ENCODE assay signal across 21 cellular contexts in the genomic region with DNA sequence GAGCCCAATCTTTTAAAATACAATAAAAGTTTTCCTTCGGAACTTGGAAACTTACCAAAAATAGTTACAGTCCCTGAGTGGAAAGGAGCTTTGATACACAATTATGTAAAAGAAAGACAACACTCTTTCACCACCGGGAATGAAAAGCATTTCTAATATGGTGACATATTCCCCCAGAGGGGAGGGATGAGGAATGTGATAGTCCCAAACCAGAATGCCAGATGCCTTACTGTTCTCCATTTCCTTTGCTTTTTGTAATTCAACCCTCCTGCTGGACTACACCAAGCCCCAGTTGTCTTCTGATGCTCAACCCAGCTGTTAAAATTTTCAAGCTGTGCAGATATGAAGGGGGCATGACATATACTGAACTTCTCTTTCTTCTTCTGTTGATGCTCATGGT. TPM values are rescaled to one million over a fixed set of nuclear protein-coding genes. Genes with fewer than 3 reads are reported as not detected.
DNase-seq lines count a peak whose midpoint lies in the region; ATAC-seq and TF ChIP-seq lines count a peak whose summit lies in the region.
"Had no signal": no experiment of that assay in that cellular context is flagged by ENCODE, and none has a peak within 500 bp of the region (broad histone marks: within the 10 kb centered on the region; RNA-seq: fewer than 3 reads in every experiment).

No MANE protein-coding gene starts in this region.

- H3K27me3 Mint-ChIP-seq in MCF 10A (ENCODE audit: insufficient read depth, unreplicated experiment) (no peaks in the 10 kb centered on the region), glutamatergic neuron (ENCODE audit: unreplicated experiment) (peaks cover 5% of the 10 kb centered on the region)
- H3K27me3 Mint-ChIP-seq: activated naive CD8-positive, alpha-beta T cell; central memory CD8-positive, alpha-beta T cell; stimulated activated memory B cell treated with anti-CD40 and anti-IgM and Interleukin-4, amounts not matched to agents 10 μg/mL and 1 μg/mL and 100 μg/mL, for 72 hours; T-helper 17 cell had no signal

- no peak for TF ChIP-seq CTCF in MCF 10A (IDR thresholded peaks at IDR 0.05; ENCODE audit: unreplicated experiment)
- TF ChIP-seq CTCF in mammary epithelial cell (conservative IDR thresholded peaks at IDR 0.05 in 1 of 2, IDR thresholded peaks at IDR 0.05 in 1 of 2; ENCODE audit: extremely low read depth in 1 of 2, insufficient read depth in 1 of 2, low read depth in 1 of 2, low read length in 2 of 2) = no peak
- TF ChIP-seq CTCF in SK-N-SH (IDR thresholded peaks at IDR 0.05) = no peak
- no peak for TF ChIP-seq CTCF in glutamatergic neuron (IDR thresholded peaks at IDR 0.05; ENCODE audit: partially characterized antibody, unreplicated experiment)

- no peak overlapping the region for H3K9ac ChIP-seq in mammary epithelial cell (ENCODE audit: insufficient read depth, low read length)
- H3K9ac ChIP-seq in SK-N-SH = no peak overlapping the region

- H3K4me3 Mint-ChIP-seq in MCF 10A (ENCODE audit: unreplicated experiment) (no peak overlapping the region), glutamatergic neuron (ENCODE audit: unreplicated experiment) (peak overlapping the region; percentile 26)
- H3K4me3 Mint-ChIP-seq: activated naive CD8-positive, alpha-beta T cell; central memory CD8-positive, alpha-beta T cell; H9; natural killer cell; stimulated activated memory B cell treated with anti-CD40 and anti-IgM and Interleukin-4, amounts not matched to agents 10 μg/mL and 1 μg/mL and 100 μg/mL, for 72 hours; T-helper 17 cell had no signal

- no peaks in the 10 kb centered on the region for H3F3A ChIP-seq in SK-N-SH (replicated peaks; ENCODE audit: insufficient read depth)

- CTCF ChIA-PET in MCF 10A (lab: Yijun Ruan, JAX) = interaction anchor here (0.6 kb wide), 1 partner anchor 410 kb away, joined by 6 read pairs; no protein-coding TSS in a partner anchor
- CTCF ChIA-PET in mammary epithelial cell (lab: Charles Lee; ENCODE audit: low non-redundant PET) = no interaction called here
- CTCF ChIA-PET in SK-N-SH (lab: Yijun Ruan, JAX) = no interaction called here

- no peak overlapping the region for H3K4me2 ChIP-seq in mammary epithelial cell (ENCODE audit: insufficient read depth, low read depth, low read length)
- H3K4me2 ChIP-seq in SK-N-SH = no peak overlapping the region
- H3K4me2 ChIP-seq: hepatocyte had no signal

- intact Hi-C loops in MCF 10A (cut with micrococcal nuclease) (no loop called here), mammary epithelial cell (cut with micrococcal nuclease) (no loop called here)

- H3K4me1 Mint-ChIP-seq in MCF 10A (ENCODE audit: insufficient read depth, unreplicated experiment) (peaks cover 13% of the 10 kb centered on the region), glutamatergic neuron (ENCODE audit: low read depth, unreplicated experiment) (peaks cover 20% of the 10 kb centered on the region)

- no peaks in the 10 kb centered on the region for H3K9me2 ChIP-seq in SK-N-SH

- BruUV-seq in MCF 10A (replicated peaks; lab: Mats Ljungman, UMichigan) = no TSS peak
- BruUV-seq in mammary epithelial cell (replicated peaks; lab: Mats Ljungman, UMichigan) = no TSS peak

- in situ Hi-C loops in mammary epithelial cell (cut with MboI; ENCODE audit: low sequenced_read_pairs in 2 of 2) = no loop called here

- H3K36me3 ChIP-seq in mammary epithelial cell (ENCODE audit: insufficient read depth, low read length) = no peaks in the 10 kb centered on the region
- H3K36me3 ChIP-seq in SK-N-SH (replicated peaks in 1 of 2; ENCODE audit: control insufficient read depth in 1 of 2, insufficient read depth in 2 of 2, low read length in 1 of 2) = peaks cover 0 to 4% of the 10 kb centered on the region in 2 experiments

- H2AFZ ChIP-seq in mammary epithelial cell (ENCODE audit: low read depth, low read length) (no peak overlapping the region), SK-N-SH (ENCODE audit: low read depth) (no peak overlapping the region)
- H2AFZ ChIP-seq: hepatocyte had no signal

- no peak for DNase-seq in MCF 10A (ENCODE audit: unreplicated experiment)
- no peak for DNase-seq in mammary epithelial cell
- DNase-seq in SK-N-SH = no peak
- DNase-seq in glutamatergic neuron = no peak
- no peak for DNase-seq in DMS53 (lab: John Stamatoyannopoulos, UW)
- no peak for DNase-seq in HPDE6-E6E7 (ENCODE audit: extremely low spot score)
- no peak for DNase-seq in middle frontal gyrus (ENCODE audit: extremely low spot score, low spot score)
- DNase-seq: activated CD4-positive, CD25-positive, alpha-beta regulatory T cell treated with anti-CD3 and anti-CD28 coated beads, Interleukin-2, amount 50 U/mL, for 72 hours; H9; natural killer cell; NCI-H2029; NCI-H774; retina; stimulated activated CD4-positive, alpha-beta T cell treated with anti-CD3 and anti-CD28 coated beads, Interleukin-4, amount 100 ng/mL, for 24 hours; T-helper 17 cell had no signal

- dilution Hi-C loops in mammary epithelial cell (cut with HindIII; ENCODE audit: low sequenced_read_pairs) = no loop called here

- H3K4me1 ChIP-seq in mammary epithelial cell (ENCODE audit: insufficient read depth, low read length) (peaks cover 5% of the 10 kb centered on the region), SK-N-SH (ENCODE audit: control insufficient read depth in 1 of 2, insufficient read depth in 2 of 2, low read depth in 1 of 2, low read length in 1 of 2) (peaks cover 4 to 5% of the 10 kb centered on the region in 2 experiments; a peak in 2 of 4 replicates)

- H3K27me3 ChIP-seq in mammary epithelial cell (ENCODE audit: insufficient read depth, low read length) (no peaks in the 10 kb centered on the region), SK-N-SH (ENCODE audit: insufficient read depth) (no peaks in the 10 kb centered on the region)
- H3K27me3 ChIP-seq: hepatocyte had no signal

- H3K9me3 ChIP-seq in mammary epithelial cell (replicated peaks; ENCODE audit: insufficient read depth, low read length) (no peaks in the 10 kb centered on the region), SK-N-SH (no peaks in the 10 kb centered on the region)

- TF ChIP-seq RAD21 in SK-N-SH (IDR thresholded peaks at IDR 0.05; ENCODE audit: low read length) = no peak

- no peak overlapping the region for H3K27ac ChIP-seq in mammary epithelial cell (ENCODE audit: insufficient read depth, low read depth, low read length)
- H3K27ac ChIP-seq in SK-N-SH (ENCODE audit: low read depth in 2 of 2, low read length in 1 of 2) = no peak overlapping the region
- H3K27ac ChIP-seq: hepatocyte had no signal

- ATAC-seq in GM19023 (IDR thresholded peaks at IDR 0.05; ENCODE audit: unreplicated experiment) = no peak
- ATAC-seq: left lobe of liver; natural killer cell; stimulated activated memory B cell treated with anti-CD40 and anti-IgM and Interleukin-4, amounts not matched to agents 10 μg/mL and 1 μg/mL and 100 μg/mL, for 72 hours; T-helper 17 cell had no signal

- TF ChIP-seq EP300 in SK-N-SH (IDR thresholded peaks at IDR 0.05; ENCODE audit: borderline replicate concordance in 1 of 2, low read depth in 1 of 2, low read length in 1 of 2) = no peak

- H4K20me1 ChIP-seq in mammary epithelial cell (ENCODE audit: insufficient read depth, low read length) (no peaks in the 10 kb centered on the region), SK-N-SH (ENCODE audit: insufficient read depth) (no peaks in the 10 kb centered on the region)

- no peaks in the 10 kb centered on the region for H3K9me3 Mint-ChIP-seq in MCF 10A (ENCODE audit: unreplicated experiment)
- H3K9me3 Mint-ChIP-seq in glutamatergic neuron (ENCODE audit: unreplicated experiment) = peaks cover 10% of the 10 kb centered on the region
- H3K9me3 Mint-ChIP-seq: central memory CD8-positive, alpha-beta T cell; H9; natural killer cell; stimulated activated memory B cell treated with anti-CD40 and anti-IgM and Interleukin-4, amounts not matched to agents 10 μg/mL and 1 μg/mL and 100 μg/mL, for 72 hours had no signal

- peak overlapping the region; percentile 64 for H3K27ac Mint-ChIP-seq in MCF 10A (ENCODE audit: low read depth, unreplicated experiment)
- H3K27ac Mint-ChIP-seq in glutamatergic neuron (ENCODE audit: unreplicated experiment) = peak overlapping the region; percentile 74
- H3K27ac Mint-ChIP-seq: activated naive CD8-positive, alpha-beta T cell; H9; T-helper 17 cell had no signal

- POLR2A ChIA-PET in MCF 10A (lab: Yijun Ruan, JAX) (interaction anchor here (0.5 to 0.8 kb wide), 3 partner anchors 12 to 80 kb away, joined by 3 to 4 read pairs (median 4); partner anchors contain the start of gene CENPU), SK-N-SH (lab: Yijun Ruan, JAX) (no interaction called here)

- H3K36me3 Mint-ChIP-seq in MCF 10A (ENCODE audit: insufficient read depth, unreplicated experiment) (peaks cover 27% of the 10 kb centered on the region), glutamatergic neuron (ENCODE audit: unreplicated experiment) (no peaks in the 10 kb centered on the region)
- H3K36me3 Mint-ChIP-seq: natural killer cell had no signal

- WGBS in mammary epithelial cell (ENCODE audit: low coverage, missing lambda C conversion rate) = 3% methylated on average over 2 of the region's 2 CpGs
- WGBS in SK-N-SH (ENCODE audit: low lambda C conversion rate) = 48% methylated on average over 2 of the region's 2 CpGs

- H3K4me3 ChIP-seq in mammary epithelial cell (replicated peaks in 1 of 3; ENCODE audit: insufficient read depth in 1 of 3, low read depth in 2 of 3, low read length in 3 of 3) = no peak overlapping the region
- H3K4me3 ChIP-seq in SK-N-SH (ENCODE audit: low read depth in 2 of 2, low read length in 1 of 2) = no peak overlapping the region
- H3K4me3 ChIP-seq: hepatocyte had no signal

- peaks cover 21% of the 10 kb centered on the region for H3K79me2 ChIP-seq in mammary epithelial cell (ENCODE audit: insufficient read depth, low read length)
- H3K79me2 ChIP-seq in SK-N-SH (ENCODE audit: insufficient read depth) = peaks cover 14% of the 10 kb centered on the region

TF ChIP-seq in SK-N-SH, 30 proteins besides CTCF, POLR2A, EP300 and RAD21 (continues in another document):
- TF ChIP-seq GATA2 (CRISPR knock-in tag; IDR thresholded peaks at IDR 0.05) = no peak
- TF ChIP-seq FOXJ3 (CRISPR knock-in tag; IDR thresholded peaks at IDR 0.05) = no peak

RNA-seq across cellular contexts. Expression of gene PRIMPOL, which starts 4.1 kb away (rescaled TPM):
- total RNA-seq in MCF 10A (2022) (19.2 and 20.7 TPM in 2 replicates), mammary epithelial cell (10 to 100 TPM in 1 of 2 donors, 1 to 10 TPM in 1; 8.0 to 19.9 TPM), glutamatergic neuron (ENCODE audit: unreplicated experiment) (12.8 TPM)
- polyA plus RNA-seq in mammary epithelial cell (10.3 TPM), SK-N-SH (2012; rRNA removed) (8.0 and 11.9 TPM in 2 replicates)
- 7.3 TPM for polyA minus RNA-seq in mammary epithelial cell
- 10.8 and 18.4 TPM in 2 replicates for polyA plus RNA-seq in SK-N-SH (2012; cell fraction: cytosol; rRNA removed)
- 9.5 and 16.9 TPM in 2 replicates for polyA plus RNA-seq in SK-N-SH (2012; cell fraction: nucleus; rRNA removed)

RNA-seq across cellular contexts. Expression of gene CASP3, which starts 4.4 kb away (rescaled TPM):
- total RNA-seq in MCF 10A (2022) = 27.4 and 28.6 TPM in 2 replicates
- total RNA-seq in mammary epithelial cell = 10 to 100 TPM; 34.2 to 43.0 TPM
- polyA plus RNA-seq in mammary epithelial cell = 18.9 TPM
- polyA minus RNA-seq in mammary epithelial cell = 9.7 TPM
- polyA plus RNA-seq in SK-N-SH (2012; rRNA removed) = 15.5 and 21.8 TPM in 2 replicates
- 24.9 and 30.0 TPM in 2 replicates for polyA plus RNA-seq in SK-N-SH (2012; cell fraction: cytosol; rRNA removed)
- polyA plus RNA-seq in SK-N-SH (2012; cell fraction: nucleus; rRNA removed) = 16.9 and 24.2 TPM in 2 replicates
- total RNA-seq in glutamatergic neuron (ENCODE audit: unreplicated experiment) = 311 TPM
